In genomic region chr1:53375440-53375839, GRCh38 we compare ENCODE assay signal across 16 cellular contexts. TPM values are rescaled to one million over a fixed set of nuclear protein-coding genes. Genes with fewer than 3 reads are reported as not detected.
A peak's percentile ranks its signal among the peaks of the same experiment; 100 is the strongest.
DNase-seq lines count a peak whose midpoint lies in the region; ATAC-seq and TF ChIP-seq lines count a peak whose summit lies in the region.
"Had no signal": no experiment of that assay in that cellular context is flagged by ENCODE, and none has a peak within 500 bp of the region (broad histone marks: within the 10 kb centered on the region; RNA-seq: fewer than 3 reads in every experiment).

No MANE protein-coding gene starts in this region.

- H3K4me3 Mint-ChIP-seq in activated naive CD4-positive, alpha-beta T cell treated with anti-CD3 and anti-CD28 coated beads, Interleukin-2, amount 10 ng/mL, durations not matched to agents 7 days and 5 days: no peak overlapping the region
- peak overlapping the region; percentile 8 for H3K4me3 Mint-ChIP-seq in mesothelial cell of epicardium
- H3K4me3 Mint-ChIP-seq: activated CD8-positive, alpha-beta T cell treated with anti-CD3 and anti-CD28 coated beads, Interleukin-2, amount 10 ng/mL, durations not matched to agents 7 days and 5 days; activated T-helper 17 cell treated with anti-CD3 and anti-CD28 coated beads, Interleukin-2, amount 50 U/mL, for 72 hours had no signal

- 79 to 82% methylated on average over 13 of the region's 13 CpGs for WGBS in aorta, 2 donors

- peak; percentile 14 for DNase-seq in activated naive CD4-positive, alpha-beta T cell treated with anti-CD3 and anti-CD28 coated beads, Interleukin-2, amount 10 ng/mL, durations not matched to agents 7 days and 5 days
- DNase-seq in activated naive CD4-positive, alpha-beta T cell treated with Interleukin-2 at 50 U/mL for 16 hours: no peak
- DNase-seq in colonic mucosa (peak; percentile 8), mesothelial cell of epicardium (ENCODE audit: low spot score in 2 of 2, unreplicated experiment in 2 of 2) (peak; percentile 23 to 55), aorta (peak; percentile 33 to 69), NCI-H2227 treated with DMSO at 0.1 percent for 48 hours (lab: John Stamatoyannopoulos, UW) (no peak), cortex of kidney (lab: John Stamatoyannopoulos, UW) (no peak)
- DNase-seq: activated CD8-positive, alpha-beta T cell treated with anti-CD3 and anti-CD28 coated beads, Interleukin-2, amount 10 ng/mL, durations not matched to agents 7 days and 5 days; IMR-90; MM.1S; NCI-H446 treated with DMSO at 0.1 percent for 48 hours; nucleus accumbens; right cardiac atrium; stimulated activated naive CD4-positive, alpha-beta T cell treated with Interleukin-2 at 50 U/mL for 16 hours had no signal

- CTCF ChIA-PET in activated naive CD4-positive, alpha-beta T cell treated with anti-CD3 and anti-CD28 coated beads, Interleukin-2, amount 10 ng/mL, durations not matched to agents 7 days and 5 days (lab: Charles Lee): interaction anchor here (1.8 kb wide), 1 partner anchor 18 kb away, joined by 5 read pairs; no protein-coding TSS in a partner anchor

- H3K4me1 Mint-ChIP-seq in activated naive CD4-positive, alpha-beta T cell treated with anti-CD3 and anti-CD28 coated beads, Interleukin-2, amount 10 ng/mL, durations not matched to agents 7 days and 5 days: no peaks in the 10 kb centered on the region
- H3K4me1 Mint-ChIP-seq in mesothelial cell of epicardium: peaks cover 31% of the 10 kb centered on the region
- H3K4me1 Mint-ChIP-seq: activated T-helper 17 cell treated with anti-CD3 and anti-CD28 coated beads, Interleukin-2, amount 50 U/mL, for 72 hours had no signal

- no peaks in the 10 kb centered on the region for H3K4me1 ChIP-seq in colonic mucosa
- no peaks in the 10 kb centered on the region for H3K4me1 ChIP-seq in aorta (ENCODE audit: control insufficient read depth in 1 of 2, insufficient read depth in 2 of 2, low read length in 2 of 2)

- no peaks in the 10 kb centered on the region for H3K9me3 Mint-ChIP-seq in activated naive CD4-positive, alpha-beta T cell treated with anti-CD3 and anti-CD28 coated beads, Interleukin-2, amount 10 ng/mL, durations not matched to agents 7 days and 5 days
- H3K9me3 Mint-ChIP-seq in mesothelial cell of epicardium: no peaks in the 10 kb centered on the region
- H3K9me3 Mint-ChIP-seq: activated T-helper 17 cell treated with anti-CD3 and anti-CD28 coated beads, Interleukin-2, amount 50 U/mL, for 72 hours had no signal

- TF ChIP-seq CTCF in colonic mucosa (IDR thresholded peaks at IDR 0.05): no peak
- no peak for TF ChIP-seq CTCF in mesothelial cell of epicardium (IDR thresholded peaks at IDR 0.05; ENCODE audit: unreplicated experiment)

- no peaks in the 10 kb centered on the region for H3K27me3 ChIP-seq in colonic mucosa
- no peaks in the 10 kb centered on the region for H3K27me3 ChIP-seq in aorta (ENCODE audit: control insufficient read depth in 1 of 2, insufficient read depth in 2 of 2, low read length in 1 of 2)

- H3K27me3 Mint-ChIP-seq in activated naive CD4-positive, alpha-beta T cell treated with anti-CD3 and anti-CD28 coated beads, Interleukin-2, amount 10 ng/mL, durations not matched to agents 7 days and 5 days: peaks cover 39% of the 10 kb centered on the region
- peaks cover 2% of the 10 kb centered on the region for H3K27me3 Mint-ChIP-seq in mesothelial cell of epicardium (ENCODE audit: low read depth)
- H3K27me3 Mint-ChIP-seq: activated T-helper 17 cell treated with anti-CD3 and anti-CD28 coated beads, Interleukin-2, amount 50 U/mL, for 72 hours had no signal

- ATAC-seq in aorta (ENCODE audit: low FRiP score): no peak
- ATAC-seq in HG03520 (IDR thresholded peaks at IDR 0.05; ENCODE audit: unreplicated experiment): no peak
- ATAC-seq: activated CD8-positive, alpha-beta T cell treated with anti-CD3 and anti-CD28 coated beads, Interleukin-2, amount 10 ng/mL, durations not matched to agents 7 days and 5 days; activated T-helper 17 cell treated with anti-CD3 and anti-CD28 coated beads, Interleukin-2, amount 50 U/mL, for 72 hours had no signal

- no peak overlapping the region for H3K4me3 ChIP-seq in colonic mucosa
- no peak overlapping the region for H3K4me3 ChIP-seq in aorta (ENCODE audit: low read length in 2 of 2)

- no peak overlapping the region for H3K27ac Mint-ChIP-seq in activated naive CD4-positive, alpha-beta T cell treated with anti-CD3 and anti-CD28 coated beads, Interleukin-2, amount 10 ng/mL, durations not matched to agents 7 days and 5 days
- peak overlapping the region; percentile 83 for H3K27ac Mint-ChIP-seq in mesothelial cell of epicardium
- H3K27ac Mint-ChIP-seq: activated CD8-positive, alpha-beta T cell treated with anti-CD3 and anti-CD28 coated beads, Interleukin-2, amount 10 ng/mL, durations not matched to agents 7 days and 5 days; activated T-helper 17 cell treated with anti-CD3 and anti-CD28 coated beads, Interleukin-2, amount 50 U/mL, for 72 hours had no signal

- H3K36me3 Mint-ChIP-seq in activated naive CD4-positive, alpha-beta T cell treated with anti-CD3 and anti-CD28 coated beads, Interleukin-2, amount 10 ng/mL, durations not matched to agents 7 days and 5 days: no peaks in the 10 kb centered on the region
- no peaks in the 10 kb centered on the region for H3K36me3 Mint-ChIP-seq in mesothelial cell of epicardium

- H3K9me3 ChIP-seq in colonic mucosa (no peaks in the 10 kb centered on the region), aorta (ENCODE audit: control insufficient read depth, low read length) (no peaks in the 10 kb centered on the region)

- intact Hi-C loops in colonic mucosa (cut with DNase I) (no loop called here), aorta (cut with DNase I) (no loop called here)

- H3K9ac ChIP-seq in colonic mucosa (ENCODE audit: low read depth in 2 of 2, low read length in 2 of 2): no peak overlapping the region

- H3K27ac ChIP-seq in colonic mucosa: no peak overlapping the region
- no peak overlapping the region for H3K27ac ChIP-seq in aorta (ENCODE audit: low read depth in 1 of 2, low read length in 2 of 2)

- H3K36me3 ChIP-seq in colonic mucosa: no peaks in the 10 kb centered on the region
- H3K36me3 ChIP-seq in aorta (ENCODE audit: control insufficient read depth in 1 of 2, insufficient read depth in 2 of 2, low read length in 1 of 2): no peaks in the 10 kb centered on the region

RNA-seq across cellular contexts. Expression of gene LRP8, which starts 47.6 kb away (rescaled TPM):
- total RNA-seq in colonic mucosa (10 to 100 TPM in 1 of 2 donors, 1 to 10 TPM in 1; 4.7 to 15.3 TPM), mesothelial cell of epicardium (18.2 to 19.9 TPM (median 19.2 TPM) in 3 replicates), aorta (10 to 100 TPM in 1 of 2 donors, 1 to 10 TPM in 1; 8.1 to 12.3 TPM)
- 1 to 10 TPM; 1.1 to 3.6 TPM for polyA plus RNA-seq in aorta

Comparison
In these comparisons a context has a peak if more than half of its experiments do, and no peak if none do; other contexts are left out.
1. DNase-seq: peak in activated naive CD4-positive, alpha-beta T cell treated with anti-CD3 and anti-CD28 coated beads, Interleukin-2, amount 10 ng/mL, durations not matched to agents 7 days and 5 days (single experiment), colonic mucosa (single experiment), mesothelial cell of epicardium (2 of 2) and aorta (2 of 2); none in activated naive CD4-positive, alpha-beta T cell treated with Interleukin-2 at 50 U/mL for 16 hours (single experiment), NCI-H2227 treated with DMSO at 0.1 percent for 48 hours (single experiment) and cortex of kidney (single experiment).